ENCODE assay signal across 18 cellular contexts in genomic region chr20:64156886-64157875, GRCh38. TPM values are rescaled to one million over a fixed set of nuclear protein-coding genes. Genes with fewer than 3 reads are reported as not detected.
DNase-seq lines count a peak whose midpoint lies in the region; ATAC-seq and TF ChIP-seq lines count a peak whose summit lies in the region.
"Had no signal": no experiment of that assay in that cellular context is flagged by ENCODE, and none has a peak within 500 bp of the region (broad histone marks: within the 10 kb centered on the region; RNA-seq: fewer than 3 reads in every experiment).

No MANE protein-coding gene starts in this region.

- H3K4me3 Mint-ChIP-seq in brain (no peak overlapping the region), glutamatergic neuron (ENCODE audit: unreplicated experiment) (peak overlapping the region; percentile 47)
- no peak overlapping the region for H3K4me3 Mint-ChIP-seq in activated T-cell treated with anti-CD3 and anti-CD28 coated beads, Interleukin-2, amount 50 U/mL, for 4 hours
- H3K4me3 Mint-ChIP-seq: CD8-positive, alpha-beta memory T cell; HFFc6 had no signal

- H3K27me3 Mint-ChIP-seq in brain (peaks cover 10% of the 10 kb centered on the region), glutamatergic neuron (ENCODE audit: unreplicated experiment) (peaks cover 40% of the 10 kb centered on the region)
- peaks cover 30% of the 10 kb centered on the region for H3K27me3 Mint-ChIP-seq in activated T-cell treated with anti-CD3 and anti-CD28 coated beads, Interleukin-2, amount 50 U/mL, for 4 hours (ENCODE audit: low read depth)

- no peaks in the 10 kb centered on the region for H4K20me1 ChIP-seq in osteoblast (ENCODE audit: insufficient read depth, low read length)

- H3K27ac Mint-ChIP-seq in brain, result peak overlapping the region in 3 of 5 experiments; percentile 69 to 98 (median 92)
- peak overlapping the region; percentile 98 for H3K27ac Mint-ChIP-seq in glutamatergic neuron (ENCODE audit: unreplicated experiment)
- H3K27ac Mint-ChIP-seq: CD8-positive, alpha-beta memory T cell; HFFc6 had no signal

- H3K27ac ChIP-seq in Panc1 (ENCODE audit: low read length), result no peak overlapping the region
- H3K27ac ChIP-seq in osteoblast (ENCODE audit: low read depth, low read length), result no peak overlapping the region
- H3K27ac ChIP-seq: HL-60 had no signal

- TF ChIP-seq CTCF in Panc1 (IDR thresholded peaks at IDR 0.05) (no peak), brain (conservative IDR thresholded peaks at IDR 0.05) (no peak), glutamatergic neuron (IDR thresholded peaks at IDR 0.05; ENCODE audit: partially characterized antibody, unreplicated experiment) (no peak), osteoblast (IDR thresholded peaks at IDR 0.05; ENCODE audit: extremely low read depth, low read depth, low read length) (no peak)

- BruUV-seq in Panc1 (replicated peaks; lab: Mats Ljungman, UMichigan), result no TSS peak

- POLR2A ChIA-PET in Panc1 (lab: Charles Lee), result no interaction called here

- H3K4me2 ChIP-seq in osteoblast (ENCODE audit: insufficient read depth, low read length), result no peak overlapping the region

- no peak overlapping the region for H3K4me3 ChIP-seq in Panc1 (ENCODE audit: low read depth in 2 of 2, low read length in 2 of 2)
- H3K4me3 ChIP-seq in osteoblast (ENCODE audit: insufficient read depth, low read length), result no peak overlapping the region

- no peaks in the 10 kb centered on the region for H3K79me2 ChIP-seq in osteoblast (ENCODE audit: insufficient read depth, low read length)

- H3K36me3 Mint-ChIP-seq in brain (no peaks in the 10 kb centered on the region), glutamatergic neuron (ENCODE audit: unreplicated experiment) (no peaks in the 10 kb centered on the region)
- H3K36me3 Mint-ChIP-seq in activated T-cell treated with anti-CD3 and anti-CD28 coated beads, Interleukin-2, amount 50 U/mL, for 4 hours (ENCODE audit: insufficient read depth), result no peaks in the 10 kb centered on the region
- H3K36me3 Mint-ChIP-seq: CD8-positive, alpha-beta memory T cell had no signal

- H2AFZ ChIP-seq in osteoblast (ENCODE audit: low read length), result no peak overlapping the region

- H3K36me3 ChIP-seq in Panc1 (ENCODE audit: control insufficient read depth, insufficient read depth, low read length), result no peaks in the 10 kb centered on the region
- H3K36me3 ChIP-seq in osteoblast (ENCODE audit: insufficient read depth, low read length), result no peaks in the 10 kb centered on the region

- no peak for DNase-seq in Panc1 (ENCODE audit: low read depth, low spot score)
- no peak for DNase-seq in glutamatergic neuron
- peak; percentile 84 for DNase-seq in osteoblast (ENCODE audit: insufficient read length, low spot score, missing footprints)
- no peak for DNase-seq in activated CD4-positive, alpha-beta T cell treated with anti-CD3 and anti-CD28 coated beads, Interleukin-2, amount 50 U/mL, for 1 hour
- DNase-seq in activated T-cell treated with anti-CD3 and anti-CD28 coated beads, Interleukin-2, amount 50 U/mL, for 4 hours, result no peak
- DNase-seq: ACHN; C1 segment of cervical spinal cord; CD8-positive, alpha-beta memory T cell; EL; HFFc6; NCI-H1092 treated with DMSO at 0.1 percent for 48 hours; NCI-H2081; NK-92 treated with Interleukin-12 subunit alpha and Interleukin-12 subunit beta, amount 100 ng/mL, for 24 hours; SIG-M5 had no signal

- H3K4me1 ChIP-seq in Panc1 (ENCODE audit: control insufficient read depth, insufficient read depth, low read length) (no peaks in the 10 kb centered on the region), osteoblast (ENCODE audit: insufficient read depth, low read length) (no peaks in the 10 kb centered on the region)

- H3K9me3 ChIP-seq in Panc1 (ENCODE audit: control insufficient read depth, insufficient read depth, low read depth, low read length) (no peaks in the 10 kb centered on the region), osteoblast (ENCODE audit: low read depth, low read length) (no peaks in the 10 kb centered on the region)

- ATAC-seq in Panc1 (0 out of 2 replicates have a peak, but pooled peaks have one; percentile 24), GM18858 (IDR thresholded peaks at IDR 0.05; ENCODE audit: unreplicated experiment) (no peak)
- no peak for ATAC-seq in activated T-cell treated with anti-CD3 and anti-CD28 coated beads, Interleukin-2, amount 50 U/mL, for 4 hours

- H3K27me3 ChIP-seq in Panc1 (ENCODE audit: control insufficient read depth, insufficient read depth, low read length) (peaks cover 4% of the 10 kb centered on the region; the same call in 1 of the 2 replicates), osteoblast (ENCODE audit: insufficient read depth, low read length) (peaks cover 27% of the 10 kb centered on the region)

- intact Hi-C loops in Panc1 (cut with micrococcal nuclease; ENCODE audit: unreplicated experiment), result no loop called here

- H3K9me3 Mint-ChIP-seq in brain (no peaks in the 10 kb centered on the region), glutamatergic neuron (ENCODE audit: unreplicated experiment) (peaks cover 34% of the 10 kb centered on the region)
- H3K9me3 Mint-ChIP-seq in activated T-cell treated with anti-CD3 and anti-CD28 coated beads, Interleukin-2, amount 50 U/mL, for 4 hours, result no peaks in the 10 kb centered on the region
- H3K9me3 Mint-ChIP-seq: CD8-positive, alpha-beta memory T cell; HFFc6 had no signal

- CTCF ChIA-PET in Panc1 (lab: Charles Lee), result interaction anchor here (0.5 kb wide), 1 partner anchor 619 kb away, joined by 3 read pairs; no protein-coding TSS in a partner anchor

- H3K4me1 Mint-ChIP-seq in brain, result peaks cover 88% of the 10 kb centered on the region
- peaks cover 40% of the 10 kb centered on the region for H3K4me1 Mint-ChIP-seq in glutamatergic neuron (ENCODE audit: low read depth, unreplicated experiment)
- H3K4me1 Mint-ChIP-seq in activated T-cell treated with anti-CD3 and anti-CD28 coated beads, Interleukin-2, amount 50 U/mL, for 4 hours (ENCODE audit: low read depth), result no peaks in the 10 kb centered on the region
- H3K4me1 Mint-ChIP-seq: CD8-positive, alpha-beta memory T cell had no signal

- in situ Hi-C loops in Panc1 (cut with HindIII; ENCODE audit: low pct_unique_long_range_greater_than_20kb, low sequenced_read_pairs), result no loop called here

RNA-seq across cellular contexts. Expression of gene MYT1, which starts 7.1 kb away (rescaled TPM):
- total RNA-seq in Panc1 (2021; ENCODE audit: unreplicated experiment), result 0.41 TPM
- 0.48 TPM for polyA plus RNA-seq in Panc1 (2012; ENCODE audit: insufficient read length)
- polyA plus RNA-seq in brain (ENCODE audit: insufficient read depth, low read depth, low replicate concordance), result 46.0 TPM
- 159 TPM for total RNA-seq in glutamatergic neuron (ENCODE audit: unreplicated experiment)
- total RNA-seq in osteoblast, result not detected in 2 replicates
- not detected for total RNA-seq in activated T-cell treated with anti-CD3 and anti-CD28 coated beads, Interleukin-2, amount 50 U/mL, for 4 hours
- total RNA-seq: HFFc6, NCI-H460 had no signal
- polyA plus RNA-seq: CD8-positive, alpha-beta memory T cell had no signal

RNA-seq across cellular contexts. Expression of gene NPBWR2, which starts 49.8 kb away (rescaled TPM):
- total RNA-seq in Panc1 (2021; ENCODE audit: unreplicated experiment) (not detected), glutamatergic neuron (ENCODE audit: unreplicated experiment) (not detected), osteoblast (not detected in 2 replicates)
- polyA plus RNA-seq in Panc1 (2012; ENCODE audit: insufficient read length), result not detected
- not detected for polyA plus RNA-seq in brain (ENCODE audit: insufficient read depth, low read depth, low replicate concordance)
- total RNA-seq in activated T-cell treated with anti-CD3 and anti-CD28 coated beads, Interleukin-2, amount 50 U/mL, for 4 hours, result not detected
- total RNA-seq: CD8-positive, alpha-beta memory T cell; HFFc6; NCI-H460 had no signal
- polyA plus RNA-seq: CD8-positive, alpha-beta memory T cell had no signal

Comparison
In these comparisons a context has a peak if more than half of its experiments do, and no peak if none do; other contexts are left out.
1. RNA of gene MYT1, which starts 7.1 kb away (total RNA-seq): 159 TPM in glutamatergic neuron (single experiment); 0.41 TPM in Panc1 (single experiment), not detected in activated T-cell treated with anti-CD3 and anti-CD28 coated beads, Interleukin-2, amount 50 U/mL, for 4 hours and not detected in osteoblast; every median in the first group is over 100 times any median in the second.